In genomic region chr3:25426408-25426807, GRCh38 we compare ENCODE assay signal across 16 cellular contexts. TPM values are rescaled to one million over a fixed set of nuclear protein-coding genes. Genes with fewer than 3 reads are reported as not detected.
A peak's percentile ranks its signal among the peaks of the same experiment; 100 is the strongest.
DNase-seq lines count a peak whose midpoint lies in the region; ATAC-seq, FAIRE-seq and TF ChIP-seq lines count a peak whose summit lies in the region.
"Had no signal": no experiment of that assay in that cellular context is flagged by ENCODE, and none has a peak within 500 bp of the region (broad histone marks: within the 10 kb centered on the region; RNA-seq: fewer than 3 reads in every experiment).

No MANE protein-coding gene starts in this region.

- H3K9me3 ChIP-seq in Loucy (ENCODE audit: insufficient read depth, low read depth, low read length) (no peaks in the 10 kb centered on the region), left lung (no peaks in the 10 kb centered on the region), SJCRH30 (replicated peaks) (no peaks in the 10 kb centered on the region), kidney (ENCODE audit: control insufficient read depth in 1 of 2, low read length in 2 of 2) (no peaks in the 10 kb centered on the region)
- H3K9me3 ChIP-seq: colonic mucosa had no signal

- H3K27me3 ChIP-seq in Loucy (ENCODE audit: insufficient read depth, low read length, poor library complexity, severe bottlenecking), result no peaks in the 10 kb centered on the region
- H3K27me3 ChIP-seq in left lung, result peaks cover 0 to 38% of the 10 kb centered on the region in 2 donors
- H3K27me3 ChIP-seq in SJCRH30, result peaks cover 26% of the 10 kb centered on the region
- H3K27me3 ChIP-seq: colonic mucosa had no signal

- H3K36me3 ChIP-seq in Loucy (ENCODE audit: insufficient read depth, low read length) (no peaks in the 10 kb centered on the region), left lung (no peaks in the 10 kb centered on the region), SJCRH30 (no peaks in the 10 kb centered on the region), kidney (ENCODE audit: control insufficient read depth in 1 of 2, insufficient read depth in 2 of 2, low read length in 2 of 2) (no peaks in the 10 kb centered on the region)
- H3K36me3 ChIP-seq: colonic mucosa had no signal

- H3K9ac ChIP-seq in Loucy (ENCODE audit: low read depth, low read length, poor library complexity, severe bottlenecking) (no peak overlapping the region), kidney (ENCODE audit: low read length in 2 of 2) (no peak overlapping the region)

- H3K9me3 Mint-ChIP-seq in chondrocyte (ENCODE audit: low read depth) (no peaks in the 10 kb centered on the region), type B pancreatic cell (no peaks in the 10 kb centered on the region)
- H3K9me3 Mint-ChIP-seq: activated naive CD4-positive, alpha-beta T cell treated with anti-CD3 and anti-CD28 coated beads, Interleukin-2, amount 50 U/mL, for 72 hours; natural killer cell treated with Interleukin-12 subunit alpha and Interleukin-12 subunit beta and Interleukin-15 and Interleukin-18, amount 100 ng/mL, for 72 hours had no signal

- H3K9me2 ChIP-seq in Loucy (replicated peaks; ENCODE audit: low read depth, low read length), result no peaks in the 10 kb centered on the region

- DNase-seq in chondrocyte (ENCODE audit: low spot score), result no peak
- DNase-seq in left lung, result peak in 1 of 2 donors; percentile 70
- no peak for DNase-seq in type B pancreatic cell (ENCODE audit: extremely low spot score, unreplicated experiment)
- no peak for DNase-seq in NCI-H146 (lab: John Stamatoyannopoulos, UW)
- no peak for DNase-seq in SJCRH30
- no peak for DNase-seq in kidney
- DNase-seq: activated CD8-positive, alpha-beta memory T cell treated with anti-CD3 and anti-CD28 coated beads, Interleukin-2, amount 50 U/mL, for 48 hours; CD4-positive, alpha-beta memory T cell; colonic mucosa; NCI-H1436; small intestine; substantia nigra had no signal

- TF ChIP-seq CTCF in Loucy (conservative IDR thresholded peaks at IDR 0.05; ENCODE audit: low read length) (no peak), chondrocyte (IDR thresholded peaks at IDR 0.05) (peak; percentile 10), left lung (IDR thresholded peaks at IDR 0.05) (no peak), type B pancreatic cell (conservative IDR thresholded peaks at IDR 0.05) (no peak), kidney (IDR thresholded peaks at IDR 0.05; ENCODE audit: borderline replicate concordance, extremely low read depth, insufficient read depth) (no peak)

- H3K79me2 ChIP-seq in Loucy (ENCODE audit: insufficient read depth, low read length), result no peaks in the 10 kb centered on the region

- H4K20me1 ChIP-seq in Loucy (ENCODE audit: insufficient read depth, low read length, poor library complexity, severe bottlenecking), result no peaks in the 10 kb centered on the region

- ATAC-seq in left lung, result peak; percentile 73
- ATAC-seq: activated naive CD4-positive, alpha-beta T cell treated with anti-CD3 and anti-CD28 coated beads, Interleukin-2, amount 50 U/mL, for 72 hours; natural killer cell treated with Interleukin-12 subunit alpha and Interleukin-12 subunit beta and Interleukin-15 and Interleukin-18, amount 100 ng/mL, for 72 hours had no signal

- H3K27me3 Mint-ChIP-seq in chondrocyte (ENCODE audit: low read depth) (no peaks in the 10 kb centered on the region), type B pancreatic cell (peaks cover 4% of the 10 kb centered on the region)

- no peak for FAIRE-seq in kidney (lab: Jason Lieb, UNC)
- FAIRE-seq: small intestine had no signal

- H3K36me3 Mint-ChIP-seq in chondrocyte (ENCODE audit: low read depth) (no peaks in the 10 kb centered on the region), type B pancreatic cell (no peaks in the 10 kb centered on the region)
- H3K36me3 Mint-ChIP-seq: CD4-positive, alpha-beta memory T cell; IgD-negative memory B cell; natural killer cell treated with Interleukin-12 subunit alpha and Interleukin-12 subunit beta and Interleukin-15 and Interleukin-18, amount 100 ng/mL, for 72 hours had no signal

- H2AFZ ChIP-seq in Loucy (ENCODE audit: low read length), result peak overlapping the region; percentile 42

- H3K27ac ChIP-seq in left lung (no peak overlapping the region), SJCRH30 (no peak overlapping the region), kidney (ENCODE audit: low read depth in 2 of 2, low read length in 2 of 2) (no peak overlapping the region)
- H3K27ac ChIP-seq: colonic mucosa had no signal

- H3K4me1 ChIP-seq in Loucy (ENCODE audit: insufficient read depth, low read length, poor library complexity, severe bottlenecking), result peaks cover 11% of the 10 kb centered on the region
- H3K4me1 ChIP-seq in left lung, result peaks cover 4 to 10% of the 10 kb centered on the region in 2 donors
- H3K4me1 ChIP-seq in SJCRH30, result no peaks in the 10 kb centered on the region
- H3K4me1 ChIP-seq in kidney (ENCODE audit: control insufficient read depth in 1 of 2, insufficient read depth in 1 of 2, low read depth in 1 of 2, low read length in 2 of 2), result peaks cover 2 to 6% of the 10 kb centered on the region in 2 donors
- H3K4me1 ChIP-seq: colonic mucosa had no signal

- H3K27ac Mint-ChIP-seq in chondrocyte (ENCODE audit: unreplicated experiment), result peak overlapping the region; percentile 98
- peak overlapping the region; percentile 94 for H3K27ac Mint-ChIP-seq in type B pancreatic cell
- H3K27ac Mint-ChIP-seq: activated naive CD4-positive, alpha-beta T cell treated with anti-CD3 and anti-CD28 coated beads, Interleukin-2, amount 50 U/mL, for 72 hours; CD4-positive, alpha-beta memory T cell; IgD-negative memory B cell; natural killer cell treated with Interleukin-12 subunit alpha and Interleukin-12 subunit beta and Interleukin-15 and Interleukin-18, amount 100 ng/mL, for 72 hours had no signal

- no peak overlapping the region for H3K4me3 ChIP-seq in Loucy (ENCODE audit: low read length, poor library complexity, severe bottlenecking)
- H3K4me3 ChIP-seq in left lung, result no peak overlapping the region
- H3K4me3 ChIP-seq in SJCRH30, result no peak overlapping the region
- no peak overlapping the region for H3K4me3 ChIP-seq in kidney (ENCODE audit: low read length in 2 of 2)
- H3K4me3 ChIP-seq: colonic mucosa had no signal

- intact Hi-C loops in left lung (cut with DNase I), result no loop called here
- intact Hi-C loops in kidney (cut with DNase I), result no loop called here

- no peaks in the 10 kb centered on the region for H3F3A ChIP-seq in Loucy (ENCODE audit: low read depth)

- peaks cover 78% of the 10 kb centered on the region for H3K4me1 Mint-ChIP-seq in chondrocyte (ENCODE audit: low read depth)
- peaks cover 39% of the 10 kb centered on the region for H3K4me1 Mint-ChIP-seq in type B pancreatic cell (ENCODE audit: unreplicated experiment)

- peak overlapping the region; percentile 90 for H3K4me3 Mint-ChIP-seq in chondrocyte (ENCODE audit: unreplicated experiment)
- peak overlapping the region; percentile 94 for H3K4me3 Mint-ChIP-seq in type B pancreatic cell
- H3K4me3 Mint-ChIP-seq: IgD-negative memory B cell had no signal

- no peak overlapping the region for H3K4me2 ChIP-seq in Loucy (ENCODE audit: low read depth, low read length, poor library complexity, severe bottlenecking)

RNA-seq across cellular contexts. Expression of gene RARB, which starts 1.7 kb away (rescaled TPM):
- total RNA-seq in chondrocyte (5.9 to 10.7 TPM (median 7.6 TPM) in 3 replicates), left lung (1 to 10 TPM; 4.1 to 8.1 TPM), type B pancreatic cell (ENCODE audit: low replicate concordance) (13.3 and 28.2 TPM in 2 replicates), kidney (14.7 TPM)
- 0.18 and 0.46 TPM in 2 replicates for total RNA-seq in SJCRH30 (2014; rRNA removed; shearing (Covaris generic))
- polyA plus RNA-seq in kidney (ENCODE audit: insufficient read depth, low read depth, low replicate concordance), result 8.3 TPM
- total RNA-seq: activated naive CD4-positive, alpha-beta T cell treated with anti-CD3 and anti-CD28 coated beads, Interleukin-2, amount 50 U/mL, for 72 hours; CD4-positive, alpha-beta memory T cell; natural killer cell treated with Interleukin-12 subunit alpha and Interleukin-12 subunit beta and Interleukin-15 and Interleukin-18, amount 100 ng/mL, for 72 hours had no signal
